ENCODE assay signal across 9 cellular contexts in genomic region chr9:70601000-70601929, GRCh38.
DNase-seq lines count a peak whose midpoint lies in the region; ATAC-seq and TF ChIP-seq lines count a peak whose summit lies in the region.
"Had no signal": no experiment of that assay in that cellular context is flagged by ENCODE, and none has a peak within 500 bp of the region (broad histone marks: within the 10 kb centered on the region; RNA-seq: fewer than 3 reads in every experiment).

No MANE protein-coding gene starts in this region.

- intact Hi-C loops in Calu3 (cut with micrococcal nuclease; ENCODE audit: unreplicated experiment), result loop anchor here (5.0 kb wide), 1 partner anchor 119 kb away; no protein-coding TSS in a partner anchor
- intact Hi-C loops in lower leg skin (cut with DNase I; ENCODE audit: low total_unique reads), result loop anchor here (5.0 to 10.0 kb wide), 2 partner anchors 249 to 616 kb away; no protein-coding TSS in a partner anchor
- intact Hi-C loops in tibial artery (cut with DNase I; ENCODE audit: low total_unique reads), result loop anchor here (2.0 to 10.0 kb wide), 6 partner anchors 114 to 556 kb away; partner anchors contain the start of genes MAMDC2 and SMC5

- CTCF ChIA-PET in Calu3 (lab: Charles Lee), result interaction anchor here (1.4 to 1.8 kb wide), 2 partner anchors 261 to 490 kb away, joined by 3 to 18 read pairs; no protein-coding TSS in a partner anchor

- H3K9me3 ChIP-seq in tibial artery, result no peaks in the 10 kb centered on the region

- TF ChIP-seq CTCF in Calu3 (IDR thresholded peaks at IDR 0.05; ENCODE audit: unreplicated experiment), result no peak
- no peak for TF ChIP-seq CTCF in lower leg skin (IDR thresholded peaks at IDR 0.05)
- TF ChIP-seq CTCF in tibial artery (IDR thresholded peaks at IDR 0.05), result no peak

- peaks cover 0 to 31% (median 23%) of the 10 kb centered on the region in 4 donors for H3K4me1 ChIP-seq in tibial artery

- H3K27me3 Mint-ChIP-seq in Calu3 (ENCODE audit: unreplicated experiment), result no peaks in the 10 kb centered on the region

- H3K4me3 ChIP-seq in lower leg skin (ENCODE audit: low read depth, poor library complexity, severe bottlenecking), result no peak overlapping the region
- peak overlapping the region; percentile 8 to 21 for H3K4me3 ChIP-seq in tibial artery
- H3K4me3 ChIP-seq: GM12878 had no signal

- peak overlapping the region; percentile 74 for H3K27ac ChIP-seq in cingulate gyrus (ENCODE audit: low read depth, low read length)
- peak overlapping the region; percentile 93 to 95 for H3K27ac ChIP-seq in tibial artery

- H3K36me3 ChIP-seq in tibial artery, result no peaks in the 10 kb centered on the region

- no TSS peak for BruUV-seq in Calu3 (replicated peaks; lab: Mats Ljungman, UMichigan)

- DNase-seq in Calu3, result peak; percentile 42
- DNase-seq in NCI-H345 treated with DMSO at 0.1 percent for 48 hours (lab: John Stamatoyannopoulos, UW; ENCODE audit: unreplicated experiment), result peak; percentile 75
- DNase-seq in lower leg skin (ENCODE audit: low spot score in 2 of 2), result peak; percentile 92 to 97
- peak; percentile 97 to 99 for DNase-seq in tibial artery
- DNase-seq in activated CD4-positive, alpha-beta T cell treated with anti-CD3 and anti-CD28 coated beads for 48 hours, result no peak

- H3K27me3 ChIP-seq in tibial artery, result no peaks in the 10 kb centered on the region

- H3K36me3 Mint-ChIP-seq in Calu3 (ENCODE audit: insufficient read depth, unreplicated experiment), result no peaks in the 10 kb centered on the region

- H3K9me3 Mint-ChIP-seq in Calu3 (ENCODE audit: low read depth, unreplicated experiment), result no peaks in the 10 kb centered on the region

- no peak for ATAC-seq in HG02884 (IDR thresholded peaks at IDR 0.05; ENCODE audit: unreplicated experiment)
- no peak for ATAC-seq in GM18858 (IDR thresholded peaks at IDR 0.05; ENCODE audit: unreplicated experiment)

- peaks cover 15% of the 10 kb centered on the region for H3K4me1 Mint-ChIP-seq in Calu3 (ENCODE audit: low read depth, unreplicated experiment)

- H3K27ac Mint-ChIP-seq in Calu3 (ENCODE audit: unreplicated experiment), result no peak overlapping the region

- 26 to 35% methylated on average over 25 to 26 of the region's 30 CpGs for WGBS in lower leg skin, 2 donors

- no peak for TF ChIP-seq POLR2A in lower leg skin (IDR thresholded peaks at IDR 0.05)

- H3K4me3 Mint-ChIP-seq in Calu3 (ENCODE audit: low read depth, unreplicated experiment), result no peak overlapping the region
